8 cellular contexts compared by ENCODE assay signal in genomic region chr15:89333959-89334509, GRCh38. TPM values are rescaled to one million over a fixed set of nuclear protein-coding genes. Genes with fewer than 3 reads are reported as not detected.
DNase-seq lines count a peak whose midpoint lies in the region; ATAC-seq and TF ChIP-seq lines count a peak whose summit lies in the region.

No MANE protein-coding gene starts in this region.

- peaks cover 52 to 72% (median 61%) of the 10 kb centered on the region in 10 experiments for H3K4me1 ChIP-seq in BLaER1 treated with 17β-estradiol and CSF1 and Interleukin-3, amounts not matched to agents 10 nM and 100 nM
- peaks cover 22 to 47% of the 10 kb centered on the region in 2 donors for H3K4me1 ChIP-seq in gastrocnemius medialis

- peaks cover 49 to 56% (median 53%) of the 10 kb centered on the region in 11 experiments for H4K20me1 ChIP-seq in BLaER1 treated with 17β-estradiol and CSF1 and Interleukin-3, amounts not matched to agents 10 nM and 100 nM

- no peak for TF ChIP-seq CTCF in fibroblast of villous mesenchyme (IDR thresholded peaks at IDR 0.05; ENCODE audit: insufficient read depth, low read depth, low read length)
- TF ChIP-seq CTCF in gastrocnemius medialis (IDR thresholded peaks at IDR 0.05 in 4 of 5, conservative IDR thresholded peaks at IDR 0.05 in 1 of 5): no peak

- H3K9me3 ChIP-seq in BLaER1 treated with 17β-estradiol and CSF1 and Interleukin-3, amounts not matched to agents 10 nM and 100 nM (replicated peaks in 1 of 11): no peaks in the 10 kb centered on the region
- H3K9me3 ChIP-seq in SK-N-MC (ENCODE audit: low read depth, low read length) (no peaks in the 10 kb centered on the region), gastrocnemius medialis (no peaks in the 10 kb centered on the region)

- peak overlapping the region; percentile 93 to 99 (median 96) for H3K27ac ChIP-seq in BLaER1 treated with 17β-estradiol and CSF1 and Interleukin-3, amounts not matched to agents 10 nM and 100 nM
- H3K27ac ChIP-seq in SK-N-MC (no peak overlapping the region), gastrocnemius medialis (peak overlapping the region; percentile 85 to 98 (median 91))

- ATAC-seq in GM19468 (IDR thresholded peaks at IDR 0.05; ENCODE audit: extremely low read depth, unreplicated experiment) (peak; percentile 15), gastrocnemius medialis (peak; percentile 11 to 14)

- intact Hi-C loops in gastrocnemius medialis (cut with DNase I; ENCODE audit: low total_unique reads): loop anchor here (2.0 to 10.0 kb wide), 5 partner anchors 91 to 1661 kb away; partner anchors contain the start of genes AEN, FANCI, MRPL46 and MRPS11

- H3K27me3 ChIP-seq in BLaER1 treated with 17β-estradiol and CSF1 and Interleukin-3, amounts not matched to agents 10 nM and 100 nM: no peaks in the 10 kb centered on the region
- no peaks in the 10 kb centered on the region for H3K27me3 ChIP-seq in gastrocnemius medialis

- H3K4me2 ChIP-seq in BLaER1 treated with 17β-estradiol and CSF1 and Interleukin-3, amounts not matched to agents 10 nM and 100 nM: peak overlapping the region; percentile 79 to 100 (median 97)

- peaks cover 41 to 48% (median 44%) of the 10 kb centered on the region in 11 experiments for H3K36me3 ChIP-seq in BLaER1 treated with 17β-estradiol and CSF1 and Interleukin-3, amounts not matched to agents 10 nM and 100 nM
- H3K36me3 ChIP-seq in SK-N-MC (ENCODE audit: insufficient read depth, low read length) (peaks cover 44% of the 10 kb centered on the region), gastrocnemius medialis (peaks cover 0 to 44% of the 10 kb centered on the region in 2 donors)

- TF ChIP-seq POLR2A in gastrocnemius medialis (IDR thresholded peaks at IDR 0.05): no peak

- peak overlapping the region; percentile 70 to 97 (median 87) for H3K4me3 ChIP-seq in BLaER1 treated with 17β-estradiol and CSF1 and Interleukin-3, amounts not matched to agents 10 nM and 100 nM
- H3K4me3 ChIP-seq in SK-N-MC: peak overlapping the region; percentile 95
- peak overlapping the region; percentile 87 for H3K4me3 ChIP-seq in fibroblast of villous mesenchyme (ENCODE audit: low read depth, low read length)
- peak overlapping the region; percentile 76 to 96 (median 90) for H3K4me3 ChIP-seq in gastrocnemius medialis

- peak overlapping the region; percentile 92 to 99 (median 97) for H3K9ac ChIP-seq in BLaER1 treated with 17β-estradiol and CSF1 and Interleukin-3, amounts not matched to agents 10 nM and 100 nM
- peak overlapping the region; percentile 94 for H3K9ac ChIP-seq in SK-N-MC (ENCODE audit: insufficient read length)

- in situ Hi-C loops in gastrocnemius medialis (cut with MboI; ENCODE audit: low sequenced_read_pairs in 4 of 4): no loop called here

- DNase-seq in SK-N-MC (ENCODE audit: low read depth, low spot score) (no peak), fibroblast of villous mesenchyme (ENCODE audit: low read depth) (no peak), gastrocnemius medialis (no peak), cortex of kidney (lab: John Stamatoyannopoulos, UW) (no peak), HPDE6-E6E7 (ENCODE audit: extremely low spot score) (no peak), activated gamma-delta T cell treated with Interleukin-2 at 50 U/mL for 16 hours (no peak)

RNA-seq across cellular contexts. Expression of gene POLG, which starts 0.6 kb away (rescaled TPM):
- total RNA-seq in fibroblast of villous mesenchyme: 75.4 and 79.5 TPM in 2 replicates
- total RNA-seq in gastrocnemius medialis: 10 to 100 TPM; 50.9 to 81.9 (median 61.4) TPM
